ENCODE assay signal across 1 cellular context in the genomic region with DNA sequence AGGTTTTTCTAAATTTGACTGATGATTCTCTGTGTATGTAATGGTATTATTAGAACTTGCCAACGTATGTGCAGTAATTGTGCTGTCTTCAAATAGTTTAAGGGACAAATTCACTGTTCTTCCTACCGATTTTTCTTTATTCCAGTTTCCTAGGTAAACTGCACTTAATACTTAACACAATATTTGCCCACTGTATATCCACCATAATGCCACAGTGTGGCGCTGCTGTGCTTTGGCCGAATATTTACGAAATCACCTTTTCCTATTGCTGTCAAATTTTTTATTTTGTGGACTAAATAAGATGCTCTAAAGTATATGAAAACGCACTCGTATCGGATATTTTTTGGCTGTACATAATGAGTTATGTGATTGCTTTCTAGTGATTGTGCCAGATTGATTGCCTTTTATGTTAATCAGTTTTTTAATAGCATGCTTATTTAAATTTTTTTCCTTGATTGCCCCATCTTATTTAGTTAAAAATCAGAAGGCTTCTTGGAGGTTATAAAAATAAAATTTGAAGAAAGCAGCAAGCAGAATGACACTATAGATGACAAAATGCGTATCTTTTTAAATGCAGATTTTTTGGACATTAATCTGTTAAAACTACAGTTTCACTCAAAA.
TF ChIP-seq lines count a peak whose summit lies in the region.

No MANE protein-coding gene starts in this region.

TF ChIP-seq in HepG2, 621 proteins besides CTCF, POLR2A, EP300 and RAD21 (continued from another document):
- no peak for TF ChIP-seq HOXA9 (CRISPR knock-in tag; IDR thresholded peaks at IDR 0.05; ENCODE audit: borderline replicate concordance)
- no peak for TF ChIP-seq ZNF317 (CRISPR knock-in tag; IDR thresholded peaks at IDR 0.05)
- TF ChIP-seq KDM4B (CRISPR knock-in tag; IDR thresholded peaks at IDR 0.05): no peak
- peak; percentile 81; the same call in 1 of the 2 replicates for TF ChIP-seq ZNF124 (CRISPR knock-in tag; IDR thresholded peaks at IDR 0.05)
- no peak for TF ChIP-seq POGZ (CRISPR knock-in tag; IDR thresholded peaks at IDR 0.05)
- TF ChIP-seq ASH2L (IDR thresholded peaks at IDR 0.05; ENCODE audit: insufficient read length, low read depth, low read length): peak; percentile 23
- TF ChIP-seq SMC3 (IDR thresholded peaks at IDR 0.05; ENCODE audit: low read length): peak; percentile 62; the same call in 1 of the 2 replicates
- no peak for TF ChIP-seq SNAI1 (CRISPR knock-in tag; IDR thresholded peaks at IDR 0.05; ENCODE audit: borderline replicate concordance)
- TF ChIP-seq FOXA1 (IDR thresholded peaks at IDR 0.05): no peak
- no peak for TF ChIP-seq FOXA1 (CRISPR knock-in tag; IDR thresholded peaks at IDR 0.05)
- TF ChIP-seq, protein P1, sequence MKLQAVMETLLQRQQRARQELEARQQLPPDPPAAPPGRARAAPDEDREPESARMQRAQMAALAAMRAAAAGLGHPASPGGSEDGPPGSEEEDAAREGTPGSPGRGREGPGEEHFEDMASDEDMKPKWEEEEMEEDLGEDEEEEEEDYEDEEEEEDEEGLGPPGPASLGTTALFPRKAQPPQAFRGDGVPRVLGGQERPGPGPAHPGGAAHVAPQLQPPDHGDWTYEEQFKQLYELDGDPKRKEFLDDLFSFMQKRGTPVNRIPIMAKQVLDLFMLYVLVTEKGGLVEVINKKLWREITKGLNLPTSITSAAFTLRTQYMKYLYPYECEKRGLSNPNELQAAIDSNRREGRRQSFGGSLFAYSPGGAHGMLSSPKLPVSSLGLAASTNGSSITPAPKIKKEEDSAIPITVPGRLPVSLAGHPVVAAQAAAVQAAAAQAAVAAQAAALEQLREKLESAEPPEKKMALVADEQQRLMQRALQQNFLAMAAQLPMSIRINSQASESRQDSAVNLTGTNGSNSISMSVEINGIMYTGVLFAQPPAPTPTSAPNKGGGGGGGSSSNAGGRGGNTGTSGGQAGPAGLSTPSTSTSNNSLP (IDR thresholded peaks at IDR 0.05; ENCODE audit: low read depth, low read length): peak; percentile 77
- TF ChIP-seq CEBPG (CRISPR knock-in tag; IDR thresholded peaks at IDR 0.05): peak; percentile 59
- no peak for TF ChIP-seq REPIN1 (CRISPR knock-in tag; IDR thresholded peaks at IDR 0.05; ENCODE audit: borderline replicate concordance, low read depth)
- TF ChIP-seq ZNF510 (CRISPR knock-in tag; IDR thresholded peaks at IDR 0.05; ENCODE audit: low read depth): no peak
- TF ChIP-seq, protein P2, sequence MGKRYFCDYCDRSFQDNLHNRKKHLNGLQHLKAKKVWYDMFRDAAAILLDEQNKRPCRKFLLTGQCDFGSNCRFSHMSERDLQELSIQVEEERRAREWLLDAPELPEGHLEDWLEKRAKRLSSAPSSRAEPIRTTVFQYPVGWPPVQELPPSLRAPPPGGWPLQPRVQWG (CRISPR knock-in tag; IDR thresholded peaks at IDR 0.05; ENCODE audit: borderline replicate concordance, low read depth): no peak
- 0 out of 2 replicates have a peak, but pooled peaks have one; percentile 12 for TF ChIP-seq MIXL1 (CRISPR knock-in tag; IDR thresholded peaks at IDR 0.05)
- no peak for TF ChIP-seq NFKBIZ (CRISPR knock-in tag; IDR thresholded peaks at IDR 0.05)
- peak; percentile 66 for TF ChIP-seq STAG1 (CRISPR knock-in tag; IDR thresholded peaks at IDR 0.05)
- TF ChIP-seq, protein P3, sequence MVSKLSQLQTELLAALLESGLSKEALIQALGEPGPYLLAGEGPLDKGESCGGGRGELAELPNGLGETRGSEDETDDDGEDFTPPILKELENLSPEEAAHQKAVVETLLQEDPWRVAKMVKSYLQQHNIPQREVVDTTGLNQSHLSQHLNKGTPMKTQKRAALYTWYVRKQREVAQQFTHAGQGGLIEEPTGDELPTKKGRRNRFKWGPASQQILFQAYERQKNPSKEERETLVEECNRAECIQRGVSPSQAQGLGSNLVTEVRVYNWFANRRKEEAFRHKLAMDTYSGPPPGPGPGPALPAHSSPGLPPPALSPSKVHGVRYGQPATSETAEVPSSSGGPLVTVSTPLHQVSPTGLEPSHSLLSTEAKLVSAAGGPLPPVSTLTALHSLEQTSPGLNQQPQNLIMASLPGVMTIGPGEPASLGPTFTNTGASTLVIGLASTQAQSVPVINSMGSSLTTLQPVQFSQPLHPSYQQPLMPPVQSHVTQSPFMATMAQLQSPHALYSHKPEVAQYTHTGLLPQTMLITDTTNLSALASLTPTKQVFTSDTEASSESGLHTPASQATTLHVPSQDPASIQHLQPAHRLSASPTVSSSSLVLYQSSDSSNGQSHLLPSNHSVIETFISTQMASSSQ (IDR thresholded peaks at IDR 0.05; ENCODE audit: low read depth): no peak
- TF ChIP-seq, protein P3 (CRISPR knock-in tag; IDR thresholded peaks at IDR 0.05; ENCODE audit: borderline replicate concordance): no peak
- no peak for TF ChIP-seq ZNF260 (CRISPR knock-in tag; IDR thresholded peaks at IDR 0.05; ENCODE audit: borderline replicate concordance, low read depth)
- no peak for TF ChIP-seq ZNF607 (CRISPR knock-in tag; IDR thresholded peaks at IDR 0.05; ENCODE audit: borderline replicate concordance)
TF ChIP-seq in HepG2: peak in this region for 7.
